1 cellular context compared by ENCODE assay signal in the genomic region with DNA sequence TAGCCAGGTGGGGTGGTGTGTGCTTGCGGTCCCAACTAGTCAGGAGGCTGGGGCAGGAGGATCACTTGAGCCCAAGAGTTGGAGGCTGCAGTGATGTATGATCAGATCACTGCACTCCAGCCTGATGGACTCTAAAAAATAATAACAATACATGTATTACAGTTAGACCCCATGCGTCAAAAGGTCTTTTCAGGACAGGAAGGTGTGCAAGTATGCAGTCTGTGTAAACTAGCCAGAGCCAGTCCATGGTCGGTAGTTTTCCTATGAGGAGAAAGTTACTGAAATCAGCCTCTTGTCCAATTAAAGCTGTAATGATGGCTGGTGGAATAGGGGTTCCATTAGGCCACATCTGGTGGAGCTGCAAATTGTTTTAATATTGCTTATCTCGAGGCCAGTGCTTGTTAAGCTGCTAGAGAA.
A peak's percentile ranks its signal among the peaks of the same experiment; 100 is the strongest.
TF ChIP-seq lines count a peak whose summit lies in the region.

No MANE protein-coding gene starts in this region.

TF ChIP-seq in HepG2, 621 proteins besides CTCF, POLR2A, EP300 and RAD21 (continued from another document):
- no peak for TF ChIP-seq ATF7-NPFF (CRISPR knock-in tag; IDR thresholded peaks at IDR 0.05; ENCODE audit: low read depth)
- peak; percentile 37 for TF ChIP-seq TEAD3 (CRISPR knock-in tag; optimal IDR thresholded peaks at IDR 0.05; ENCODE audit: borderline replicate concordance)
- TF ChIP-seq HNRNPK (IDR thresholded peaks at IDR 0.05; ENCODE audit: low read depth, low read length, poor library complexity, severe bottlenecking), result no peak
- TF ChIP-seq ZMYM2 (CRISPR knock-in tag; IDR thresholded peaks at IDR 0.05), result 0 out of 2 replicates have a peak, but pooled peaks have one; percentile 51
- TF ChIP-seq SCMH1 (CRISPR knock-in tag; IDR thresholded peaks at IDR 0.05; ENCODE audit: borderline replicate concordance), result no peak
- TF ChIP-seq CHD4 (IDR thresholded peaks at IDR 0.05; ENCODE audit: borderline replicate concordance, low read length), result no peak
- no peak for TF ChIP-seq HNRNPL (IDR thresholded peaks at IDR 0.05; ENCODE audit: low read depth, low read length)
- peak; percentile 75; the same call in 1 of the 2 replicates for TF ChIP-seq ZMYM3 (CRISPR knock-in tag; IDR thresholded peaks at IDR 0.05)
- no peak for TF ChIP-seq SIX4 (CRISPR knock-in tag; IDR thresholded peaks at IDR 0.05)
- TF ChIP-seq MED13 (CRISPR knock-in tag; IDR thresholded peaks at IDR 0.05), result no peak
TF ChIP-seq in HepG2: peak in this region for 12.
